1 cellular context compared by ENCODE assay signal in genomic region chr6:52162940-52163908, GRCh38.
TF ChIP-seq lines count a peak whose summit lies in the region.

No MANE protein-coding gene starts in this region.

TF ChIP-seq in GM12878, 131 proteins besides CTCF, POLR2A, EP300 and RAD21 (continued from another document and continues in another):
- no peak for TF ChIP-seq CREB1 (IDR thresholded peaks at IDR 0.05; ENCODE audit: low read depth)
- no peak for TF ChIP-seq ZNF592 (IDR thresholded peaks at IDR 0.05)
- TF ChIP-seq POU2F2 (IDR thresholded peaks at IDR 0.05; ENCODE audit: borderline replicate concordance, low read depth, low read length): peak; percentile 68; the same call in 2 of the 3 replicates
- TF ChIP-seq PAX5 (IDR thresholded peaks at IDR 0.05; ENCODE audit: borderline replicate concordance, low read depth, low read length): no peak
- no peak for TF ChIP-seq RELB (IDR thresholded peaks at IDR 0.05; ENCODE audit: low read depth)
- no peak for TF ChIP-seq ZSCAN29 (IDR thresholded peaks at IDR 0.05)
- no peak for TF ChIP-seq POLR2AphosphoS5 (IDR thresholded peaks at IDR 0.05; ENCODE audit: low read length)
- TF ChIP-seq YBX1 (IDR thresholded peaks at IDR 0.05): no peak
- TF ChIP-seq ZNF24 (IDR thresholded peaks at IDR 0.05): 0 out of 2 replicates have a peak, but pooled peaks have one; percentile 30
- peak; percentile 18; the same call in 1 of the 2 replicates for TF ChIP-seq ATF3 (IDR thresholded peaks at IDR 0.05; ENCODE audit: borderline replicate concordance, extremely low read depth, low read depth, low read length)
- no peak for TF ChIP-seq PML (IDR thresholded peaks at IDR 0.05; ENCODE audit: low read length)
- no peak for TF ChIP-seq TCF3 (IDR thresholded peaks at IDR 0.05; ENCODE audit: borderline replicate concordance, insufficient read depth, low read depth, low read length)
- 0 out of 2 replicates have a peak, but pooled peaks have one; percentile 36 for TF ChIP-seq RB1 (IDR thresholded peaks at IDR 0.05; ENCODE audit: borderline replicate concordance)
- no peak for TF ChIP-seq MYB (IDR thresholded peaks at IDR 0.05; ENCODE audit: borderline replicate concordance, low read depth, low read length)
- TF ChIP-seq NR2F1 (conservative IDR thresholded peaks at IDR 0.05): no peak
- no peak for TF ChIP-seq SREBF2 (IDR thresholded peaks at IDR 0.05; ENCODE audit: low read length)
- TF ChIP-seq STAT1 (conservative IDR thresholded peaks at IDR 0.05): no peak
- TF ChIP-seq IRF5 (IDR thresholded peaks at IDR 0.05; ENCODE audit: borderline replicate concordance): no peak
- TF ChIP-seq SUZ12 (IDR thresholded peaks at IDR 0.05; ENCODE audit: unreplicated experiment): no peak
- TF ChIP-seq IKZF1 (conservative IDR thresholded peaks at IDR 0.05): no peak
- TF ChIP-seq ZNF217 (IDR thresholded peaks at IDR 0.05): no peak
- TF ChIP-seq MTA2 (IDR thresholded peaks at IDR 0.05; ENCODE audit: low read depth): no peak
- no peak for TF ChIP-seq ZNF622 (IDR thresholded peaks at IDR 0.05)
- no peak for TF ChIP-seq HCFC1 (IDR thresholded peaks at IDR 0.05; ENCODE audit: low read length)
- no peak for TF ChIP-seq CBX3 (IDR thresholded peaks at IDR 0.05; ENCODE audit: borderline replicate concordance, low read depth)
- no peak for TF ChIP-seq REST (IDR thresholded peaks at IDR 0.05; ENCODE audit: low read depth, low read length)
- TF ChIP-seq HDGF (IDR thresholded peaks at IDR 0.05): no peak
- no peak for TF ChIP-seq SRF (IDR thresholded peaks at IDR 0.05; ENCODE audit: low read depth in 2 of 2, low read length in 2 of 2)
- no peak for TF ChIP-seq PKNOX1 (IDR thresholded peaks at IDR 0.05)
- no peak for TF ChIP-seq SKIL (IDR thresholded peaks at IDR 0.05; ENCODE audit: low read depth, poor library complexity, severe bottlenecking)
- no peak for TF ChIP-seq RFX5 (IDR thresholded peaks at IDR 0.05; ENCODE audit: low read depth, low read length)
- TF ChIP-seq BCLAF1 (IDR thresholded peaks at IDR 0.05): no peak
- peak; percentile 77; the same call in 1 of the 2 replicates for TF ChIP-seq YY1 (IDR thresholded peaks at IDR 0.05; ENCODE audit: low read depth, low read length)
- peak; percentile 77 for TF ChIP-seq FOXM1 (IDR thresholded peaks at IDR 0.05; ENCODE audit: low read depth, low read length)
- no peak for TF ChIP-seq NR2C1 (IDR thresholded peaks at IDR 0.05)
- TF ChIP-seq SIX5 (IDR thresholded peaks at IDR 0.05; ENCODE audit: low read depth, low read length, severe bottlenecking): no peak
- TF ChIP-seq IRF4 (IDR thresholded peaks at IDR 0.05; ENCODE audit: low read depth, low read length): peak; percentile 58; the same call in 1 of the 2 replicates
- TF ChIP-seq MAX (IDR thresholded peaks at IDR 0.05; ENCODE audit: low read depth, low read length): no peak
- TF ChIP-seq BCL3 (IDR thresholded peaks at IDR 0.05; ENCODE audit: borderline replicate concordance, insufficient read depth, low read depth, low read length, poor library complexity, severe bottlenecking): no peak
- TF ChIP-seq HSF1 (IDR thresholded peaks at IDR 0.05; ENCODE audit: low read depth, low read length): no peak
- TF ChIP-seq HDAC2 (IDR thresholded peaks at IDR 0.05): no peak
- TF ChIP-seq ZNF207 (IDR thresholded peaks at IDR 0.05; ENCODE audit: borderline replicate concordance): no peak
- TF ChIP-seq CHD4 (IDR thresholded peaks at IDR 0.05): no peak
